ENCODE assay signal across 21 cellular contexts in the genomic region with DNA sequence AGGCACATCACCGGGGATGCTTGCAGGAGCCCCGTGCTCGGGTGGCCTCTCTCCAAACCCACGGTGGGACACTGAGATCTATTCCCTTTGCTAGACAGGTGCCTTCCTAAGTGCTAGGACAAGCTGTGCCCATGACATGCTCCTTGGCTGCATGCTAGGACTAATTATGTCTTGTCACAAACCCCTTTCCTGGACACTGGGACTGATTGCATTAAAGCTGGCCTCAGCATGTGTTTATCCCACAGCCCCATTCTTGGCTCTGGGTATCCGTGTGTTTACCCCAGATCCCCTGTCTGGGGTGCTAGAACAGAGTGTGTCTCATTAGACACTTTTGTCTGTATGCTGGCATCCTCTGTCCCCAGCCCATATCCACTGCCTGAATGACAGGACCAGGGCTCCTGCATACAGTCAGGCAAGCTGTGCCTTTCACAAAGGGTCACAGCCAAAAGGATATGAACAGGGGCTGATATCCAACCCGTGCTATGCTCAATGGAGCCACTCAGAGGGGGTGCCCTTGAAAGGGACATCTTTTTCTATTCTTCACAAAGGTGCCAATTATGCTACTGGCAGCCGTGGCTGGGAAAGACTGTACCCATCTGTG. TPM values are rescaled to one million over a fixed set of nuclear protein-coding genes. Genes with fewer than 3 reads are reported as not detected.
DNase-seq lines count a peak whose midpoint lies in the region; ATAC-seq and TF ChIP-seq lines count a peak whose summit lies in the region.
"Had no signal": no experiment of that assay in that cellular context is flagged by ENCODE, and none has a peak within 500 bp of the region (broad histone marks: within the 10 kb centered on the region; RNA-seq: fewer than 3 reads in every experiment).

No MANE protein-coding gene starts in this region.

- H3K27ac ChIP-seq in layer of hippocampus (ENCODE audit: low read depth, low read length), result peak overlapping the region; percentile 2
- no peak overlapping the region for H3K27ac ChIP-seq in coronary artery

- H3K27ac Mint-ChIP-seq in activated naive CD8-positive, alpha-beta T cell treated with anti-CD3 and anti-CD28 coated beads, Interleukin-2, amount 10 ng/mL, durations not matched to agents 7 days and 5 days, result peak overlapping the region; percentile 26
- H3K27ac Mint-ChIP-seq in activated naive CD8-positive, alpha-beta T cell treated with anti-CD3 and anti-CD28 coated beads, Interleukin-2, amount 50 U/mL, for 24 hours, result no peak overlapping the region
- H3K27ac Mint-ChIP-seq: B cell had no signal

- POLR2A ChIA-PET in activated naive CD8-positive, alpha-beta T cell treated with anti-CD3 and anti-CD28 coated beads, Interleukin-2, amount 10 ng/mL, durations not matched to agents 7 days and 5 days (lab: Charles Lee), result interaction anchor here (0.6 kb wide), 1 partner anchor 142 kb away, joined by 3 read pairs; no protein-coding TSS in a partner anchor

- no peaks in the 10 kb centered on the region for H3K36me3 Mint-ChIP-seq in activated naive CD8-positive, alpha-beta T cell treated with anti-CD3 and anti-CD28 coated beads, Interleukin-2, amount 10 ng/mL, durations not matched to agents 7 days and 5 days
- no peaks in the 10 kb centered on the region for H3K36me3 Mint-ChIP-seq in activated naive CD8-positive, alpha-beta T cell treated with anti-CD3 and anti-CD28 coated beads, Interleukin-2, amount 50 U/mL, for 24 hours (ENCODE audit: low read depth)

- no peaks in the 10 kb centered on the region for H3K27me3 Mint-ChIP-seq in activated naive CD8-positive, alpha-beta T cell treated with anti-CD3 and anti-CD28 coated beads, Interleukin-2, amount 10 ng/mL, durations not matched to agents 7 days and 5 days
- H3K27me3 Mint-ChIP-seq in activated naive CD8-positive, alpha-beta T cell treated with anti-CD3 and anti-CD28 coated beads, Interleukin-2, amount 50 U/mL, for 24 hours, result no peaks in the 10 kb centered on the region
- H3K27me3 Mint-ChIP-seq: B cell had no signal

- no peak for ATAC-seq in activated naive CD8-positive, alpha-beta T cell treated with anti-CD3 and anti-CD28 coated beads, Interleukin-2, amount 10 ng/mL, durations not matched to agents 7 days and 5 days (ENCODE audit: low read depth)
- no peak for ATAC-seq in activated naive CD8-positive, alpha-beta T cell treated with anti-CD3 and anti-CD28 coated beads, Interleukin-2, amount 50 U/mL, for 24 hours
- ATAC-seq in Right ventricle myocardium superior (ENCODE audit: poor library complexity) (peak; percentile 38), GM18511 (IDR thresholded peaks at IDR 0.05; ENCODE audit: unreplicated experiment) (no peak), HG03460 (IDR thresholded peaks at IDR 0.05; ENCODE audit: unreplicated experiment) (no peak)
- ATAC-seq: HCT116, PC-3 had no signal

- intact Hi-C loops in Right ventricle myocardium superior (cut with DNase I), result no loop called here

- H3K4me3 ChIP-seq in coronary artery, result no peak overlapping the region

- peaks cover 12% of the 10 kb centered on the region for H3K4me1 Mint-ChIP-seq in activated naive CD8-positive, alpha-beta T cell treated with anti-CD3 and anti-CD28 coated beads, Interleukin-2, amount 10 ng/mL, durations not matched to agents 7 days and 5 days
- peaks cover 22% of the 10 kb centered on the region for H3K4me1 Mint-ChIP-seq in activated naive CD8-positive, alpha-beta T cell treated with anti-CD3 and anti-CD28 coated beads, Interleukin-2, amount 50 U/mL, for 24 hours

- H3K4me3 Mint-ChIP-seq in activated naive CD8-positive, alpha-beta T cell treated with anti-CD3 and anti-CD28 coated beads, Interleukin-2, amount 10 ng/mL, durations not matched to agents 7 days and 5 days, result no peak overlapping the region
- H3K4me3 Mint-ChIP-seq in activated naive CD8-positive, alpha-beta T cell treated with anti-CD3 and anti-CD28 coated beads, Interleukin-2, amount 50 U/mL, for 24 hours, result no peak overlapping the region
- H3K4me3 Mint-ChIP-seq: B cell had no signal

- H3K9me3 Mint-ChIP-seq in activated naive CD8-positive, alpha-beta T cell treated with anti-CD3 and anti-CD28 coated beads, Interleukin-2, amount 10 ng/mL, durations not matched to agents 7 days and 5 days, result no peaks in the 10 kb centered on the region
- no peaks in the 10 kb centered on the region for H3K9me3 Mint-ChIP-seq in activated naive CD8-positive, alpha-beta T cell treated with anti-CD3 and anti-CD28 coated beads, Interleukin-2, amount 50 U/mL, for 24 hours

- no peaks in the 10 kb centered on the region for H3K27me3 ChIP-seq in layer of hippocampus (ENCODE audit: control insufficient read depth, insufficient read depth, low read length)

- DNase-seq in activated naive CD8-positive, alpha-beta T cell treated with anti-CD3 and anti-CD28 coated beads, Interleukin-2, amount 10 ng/mL, durations not matched to agents 7 days and 5 days, result no peak
- no peak for DNase-seq in activated naive CD8-positive, alpha-beta T cell treated with anti-CD3 and anti-CD28 coated beads, Interleukin-2, amount 50 U/mL, for 24 hours
- no peak for DNase-seq in Right ventricle myocardium superior
- DNase-seq in coronary artery (ENCODE audit: low spot score), result no peak
- no peak for DNase-seq in NCI-H82 (lab: John Stamatoyannopoulos, UW)
- DNase-seq: 8988T, GDM1, GOT3, MM.1S, NCI-H1092, NCI-H146, NCI-H2029 treated with DMSO at 0.1 percent for 48 hours, NCI-H2171, NCI-H748 treated with DMSO at 0.1 percent for 48 hours, PC-3, RPMI8226 had no signal

- TF ChIP-seq CTCF in coronary artery (IDR thresholded peaks at IDR 0.05), result no peak

RNA-seq across cellular contexts. Expression of gene IQSEC2, which starts 9.2 kb away (rescaled TPM):
- total RNA-seq in activated naive CD8-positive, alpha-beta T cell treated with anti-CD3 and anti-CD28 coated beads, Interleukin-2, amount 10 ng/mL, durations not matched to agents 7 days and 5 days, result under 1 TPM; 0.82 to 0.83 TPM
- total RNA-seq in Right ventricle myocardium superior, result 10.5 TPM
